Comparison of ENCODE assay signal across 8 cellular contexts in genomic region chr22:50524664-50525103, GRCh38. TPM values are rescaled to one million over a fixed set of nuclear protein-coding genes. Genes with fewer than 3 reads are reported as not detected.
DNase-seq lines count a peak whose midpoint lies in the region.

No MANE protein-coding gene starts in this region.

- H3K36me3 ChIP-seq in iPS-15b (ENCODE audit: control insufficient read depth, insufficient read depth, low read length) (peaks cover 22% of the 10 kb centered on the region), stomach smooth muscle (ENCODE audit: control insufficient read depth in 2 of 2, insufficient read depth in 2 of 2, low read length in 2 of 2) (peaks cover 13 to 20% of the 10 kb centered on the region in 2 donors)

- H3K27ac Mint-ChIP-seq in T-helper 2 cell treated with Interferon-gamma antibody and Interleukin-4, amounts not matched to agents 5 μg/mL and 100 μg/mL, for 36 hours: peak overlapping the region; percentile 92
- H3K27ac Mint-ChIP-seq in activated CD4-positive, alpha-beta memory T cell treated with anti-CD3 and anti-CD28 coated beads, Interleukin-2, amount 10 ng/mL, durations not matched to agents 7 days and 5 days: peak overlapping the region; percentile 89

- H3K9me3 ChIP-seq in iPS-15b (ENCODE audit: control insufficient read depth, insufficient read depth, low read length) (no peaks in the 10 kb centered on the region), stomach smooth muscle (ENCODE audit: control insufficient read depth in 2 of 2, low read length in 2 of 2) (no peaks in the 10 kb centered on the region)

- H3K27me3 ChIP-seq in iPS-15b (ENCODE audit: control insufficient read depth, insufficient read depth, low read length): peaks cover 28% of the 10 kb centered on the region
- peaks cover 2 to 9% of the 10 kb centered on the region in 2 donors for H3K27me3 ChIP-seq in stomach smooth muscle (ENCODE audit: control insufficient read depth in 1 of 2, insufficient read depth in 2 of 2, low read length in 2 of 2)

- H3K4me3 Mint-ChIP-seq in T-helper 2 cell treated with Interferon-gamma antibody and Interleukin-4, amounts not matched to agents 5 μg/mL and 100 μg/mL, for 36 hours: peak overlapping the region; percentile 96
- H3K4me3 Mint-ChIP-seq in activated CD4-positive, alpha-beta memory T cell treated with anti-CD3 and anti-CD28 coated beads, Interleukin-2, amount 10 ng/mL, durations not matched to agents 7 days and 5 days: peak overlapping the region; percentile 86

- peak overlapping the region; percentile 74 for H3K27ac ChIP-seq in stomach smooth muscle (ENCODE audit: low read length)

- DNase-seq in T-helper 2 cell treated with Interferon-gamma antibody and Interleukin-4, amounts not matched to agents 5 μg/mL and 100 μg/mL, for 36 hours (ENCODE audit: low spot score): no peak
- DNase-seq in T-helper 2 cell: no peak
- no peak for DNase-seq in activated CD4-positive, alpha-beta memory T cell treated with anti-CD3 and anti-CD28 coated beads, Interleukin-2, amount 10 ng/mL, durations not matched to agents 7 days and 5 days
- no peak for DNase-seq in OCI-M2 (lab: John Stamatoyannopoulos, UW; ENCODE audit: unreplicated experiment)
- DNase-seq in cortex of kidney (lab: John Stamatoyannopoulos, UW): no peak
- DNase-seq in globus pallidus (ENCODE audit: low spot score): no peak

- H3K4me1 Mint-ChIP-seq in T-helper 2 cell treated with Interferon-gamma antibody and Interleukin-4, amounts not matched to agents 5 μg/mL and 100 μg/mL, for 36 hours (ENCODE audit: low read depth): peaks cover 28% of the 10 kb centered on the region
- H3K4me1 Mint-ChIP-seq in activated CD4-positive, alpha-beta memory T cell treated with anti-CD3 and anti-CD28 coated beads, Interleukin-2, amount 10 ng/mL, durations not matched to agents 7 days and 5 days: peaks cover 43% of the 10 kb centered on the region

- CTCF ChIA-PET in activated CD4-positive, alpha-beta memory T cell treated with anti-CD3 and anti-CD28 coated beads, Interleukin-2, amount 10 ng/mL, durations not matched to agents 7 days and 5 days (lab: Charles Lee): interaction anchor here (1.0 to 6.0 kb wide), 19 partner anchors 10 to 274 kb away, joined by 3 to 150 read pairs (median 9); partner anchors contain the start of genes CPT1B, HDAC10, KLHDC7B and LMF2

- H3K4me3 ChIP-seq in iPS-15b (ENCODE audit: low read depth, low read length) (peak overlapping the region; percentile 76), stomach smooth muscle (ENCODE audit: low read length in 2 of 2) (peak overlapping the region; percentile 72 to 80)

- H3K36me3 Mint-ChIP-seq in T-helper 2 cell treated with Interferon-gamma antibody and Interleukin-4, amounts not matched to agents 5 μg/mL and 100 μg/mL, for 36 hours (ENCODE audit: low read depth): peaks cover 30% of the 10 kb centered on the region
- peaks cover 52% of the 10 kb centered on the region for H3K36me3 Mint-ChIP-seq in activated CD4-positive, alpha-beta memory T cell treated with anti-CD3 and anti-CD28 coated beads, Interleukin-2, amount 10 ng/mL, durations not matched to agents 7 days and 5 days (ENCODE audit: low read depth)

- H3K9me3 Mint-ChIP-seq in T-helper 2 cell treated with Interferon-gamma antibody and Interleukin-4, amounts not matched to agents 5 μg/mL and 100 μg/mL, for 36 hours: no peaks in the 10 kb centered on the region
- H3K9me3 Mint-ChIP-seq in activated CD4-positive, alpha-beta memory T cell treated with anti-CD3 and anti-CD28 coated beads, Interleukin-2, amount 10 ng/mL, durations not matched to agents 7 days and 5 days: no peaks in the 10 kb centered on the region

- no peaks in the 10 kb centered on the region for H3K27me3 Mint-ChIP-seq in T-helper 2 cell treated with Interferon-gamma antibody and Interleukin-4, amounts not matched to agents 5 μg/mL and 100 μg/mL, for 36 hours (ENCODE audit: low read depth)
- H3K27me3 Mint-ChIP-seq in activated CD4-positive, alpha-beta memory T cell treated with anti-CD3 and anti-CD28 coated beads, Interleukin-2, amount 10 ng/mL, durations not matched to agents 7 days and 5 days: no peaks in the 10 kb centered on the region

- H3K4me1 ChIP-seq in iPS-15b (ENCODE audit: control insufficient read depth, insufficient read depth, low read length) (no peaks in the 10 kb centered on the region), stomach smooth muscle (ENCODE audit: control insufficient read depth, insufficient read depth, low read length) (peaks cover 39% of the 10 kb centered on the region)

- H3K9ac ChIP-seq in iPS-15b (ENCODE audit: low read depth, low read length): peak overlapping the region; percentile 87
- peak overlapping the region; percentile 62 to 70 for H3K9ac ChIP-seq in stomach smooth muscle (ENCODE audit: low read length in 2 of 2)

- POLR2A ChIA-PET in activated CD4-positive, alpha-beta memory T cell treated with anti-CD3 and anti-CD28 coated beads, Interleukin-2, amount 10 ng/mL, durations not matched to agents 7 days and 5 days (lab: Charles Lee): interaction anchor here (0.9 to 12.1 kb wide), 24 partner anchors 10 to 338 kb away, joined by 3 to 583 read pairs (median 6); partner anchors contain the start of genes ARSA, CHKB, HDAC10 and KLHDC7B

RNA-seq across cellular contexts. Expression of gene SCO2, which starts 0.7 kb away (rescaled TPM):
- 1 to 10 TPM; 6.4 to 7.0 TPM for total RNA-seq in activated CD4-positive, alpha-beta memory T cell treated with anti-CD3 and anti-CD28 coated beads, Interleukin-2, amount 10 ng/mL, durations not matched to agents 7 days and 5 days

RNA-seq across cellular contexts. Expression of gene TYMP, which starts 5.1 kb away (rescaled TPM):
- total RNA-seq in activated CD4-positive, alpha-beta memory T cell treated with anti-CD3 and anti-CD28 coated beads, Interleukin-2, amount 10 ng/mL, durations not matched to agents 7 days and 5 days: 10 to 100 TPM; 89.1 to 90.2 TPM

RNA-seq across cellular contexts. Expression of gene NCAPH2, which starts 16.7 kb away (rescaled TPM):
- total RNA-seq in activated CD4-positive, alpha-beta memory T cell treated with anti-CD3 and anti-CD28 coated beads, Interleukin-2, amount 10 ng/mL, durations not matched to agents 7 days and 5 days: 100 to 1,000 TPM; 105 to 108 TPM

RNA-seq across cellular contexts. Expression of gene LMF2, which starts 17.2 kb away (rescaled TPM):
- total RNA-seq in activated CD4-positive, alpha-beta memory T cell treated with anti-CD3 and anti-CD28 coated beads, Interleukin-2, amount 10 ng/mL, durations not matched to agents 7 days and 5 days: 100 to 1,000 TPM; 111 to 114 TPM

RNA-seq across cellular contexts. Expression of gene KLHDC7B, which starts 21.0 kb away (rescaled TPM):
- total RNA-seq in activated CD4-positive, alpha-beta memory T cell treated with anti-CD3 and anti-CD28 coated beads, Interleukin-2, amount 10 ng/mL, durations not matched to agents 7 days and 5 days: 1 to 10 TPM; 8.0 to 8.4 TPM
